Comparison of ENCODE assay signal across 10 cellular contexts in genomic region chr1:15703562-15703961, GRCh38. TPM values are rescaled to one million over a fixed set of nuclear protein-coding genes. Genes with fewer than 3 reads are reported as not detected.
A peak's percentile ranks its signal among the peaks of the same experiment; 100 is the strongest.
DNase-seq lines count a peak whose midpoint lies in the region; ATAC-seq and TF ChIP-seq lines count a peak whose summit lies in the region.
"Had no signal": no experiment of that assay in that cellular context is flagged by ENCODE, and none has a peak within 500 bp of the region (broad histone marks: within the 10 kb centered on the region; RNA-seq: fewer than 3 reads in every experiment).

No MANE protein-coding gene starts in this region.

- no peaks in the 10 kb centered on the region for H3K27me3 Mint-ChIP-seq in nephron progenitor cell (ENCODE audit: low read depth, poor library complexity)
- no peaks in the 10 kb centered on the region for H3K27me3 Mint-ChIP-seq in naive thymus-derived CD8-positive, alpha-beta T cell
- H3K27me3 Mint-ChIP-seq: IgD-negative memory B cell had no signal

- no peak for ATAC-seq in GM18868 (IDR thresholded peaks at IDR 0.05; ENCODE audit: unreplicated experiment)
- ATAC-seq in naive thymus-derived CD8-positive, alpha-beta T cell, result no peak

- H3K27ac Mint-ChIP-seq in nephron progenitor cell, result peak overlapping the region; percentile 76
- H3K27ac Mint-ChIP-seq in naive thymus-derived CD8-positive, alpha-beta T cell, result peak overlapping the region in 2 of 10 donors; percentile 6 to 55
- H3K27ac Mint-ChIP-seq: activated T-helper 1 cell treated with anti-CD3 and anti-CD28 coated beads, Interleukin-12 subunit alpha, Interleukin-12 subunit beta, Interleukin-2, Interleukin-4 antibody, amounts not matched to agents 30 ng/mL and 10 ng/mL and 1 ng/mL, durations not matched to agents 14 hours and 24 hours and 36 hours had no signal

- no TSS peak for BruUV-seq in A673 (replicated peaks; lab: Mats Ljungman, UMichigan)

- H3K36me3 ChIP-seq in A673 (ENCODE audit: insufficient read depth, low read length, poor library complexity, severe bottlenecking) (no peaks in the 10 kb centered on the region), SJSA1 (peaks cover 10% of the 10 kb centered on the region), fibroblast of lung (ENCODE audit: control insufficient read depth, insufficient read depth, low read length) (peaks cover 4% of the 10 kb centered on the region)

- peak overlapping the region; percentile 85 for H3K4me2 ChIP-seq in fibroblast of lung (ENCODE audit: extremely low read depth, insufficient read depth, low read length)

- peaks cover 33% of the 10 kb centered on the region for H3K4me1 Mint-ChIP-seq in nephron progenitor cell
- H3K4me1 Mint-ChIP-seq in naive thymus-derived CD8-positive, alpha-beta T cell, result peaks cover 16 to 46% (median 30%) of the 10 kb centered on the region in 4 donors

- H2AFZ ChIP-seq in fibroblast of lung (ENCODE audit: low read length), result no peak overlapping the region

- peak overlapping the region; percentile 58 for H3K9ac ChIP-seq in fibroblast of lung (ENCODE audit: insufficient read depth, low read length)

- DNase-seq in A673 (ENCODE audit: low spot score) (peak; percentile 71), SJSA1 (ENCODE audit: low read depth in 1 of 2, low spot score in 2 of 2) (peak in 1 of 2 experiments; percentile 17), fibroblast of lung (ENCODE audit: low read depth in 2 of 2) (peak; percentile 94 to 95), nephron progenitor cell (no peak), NCI-H69 (lab: John Stamatoyannopoulos, UW) (no peak), retina (no peak)
- no peak for DNase-seq in naive thymus-derived CD8-positive, alpha-beta T cell

- no peak overlapping the region for H3K4me3 Mint-ChIP-seq in nephron progenitor cell
- H3K4me3 Mint-ChIP-seq in naive thymus-derived CD8-positive, alpha-beta T cell, result no peak overlapping the region
- H3K4me3 Mint-ChIP-seq: activated T-helper 1 cell treated with anti-CD3 and anti-CD28 coated beads, Interleukin-12 subunit alpha, Interleukin-12 subunit beta, Interleukin-2, Interleukin-4 antibody, amounts not matched to agents 30 ng/mL and 10 ng/mL and 1 ng/mL, durations not matched to agents 14 hours and 24 hours and 36 hours had no signal

- H3K27me3 ChIP-seq in A673 (replicated peaks; ENCODE audit: insufficient read depth, low read depth, low read length, poor library complexity) (no peaks in the 10 kb centered on the region), SJSA1 (replicated peaks) (no peaks in the 10 kb centered on the region), fibroblast of lung (ENCODE audit: control insufficient read depth, insufficient read depth, low read length) (no peaks in the 10 kb centered on the region)

- POLR2A ChIA-PET in A673 (lab: Charles Lee; ENCODE audit: low non-redundant PET), result interaction anchor here (0.6 kb wide), 1 partner anchor 57 kb away, joined by 4 read pairs; no protein-coding TSS in a partner anchor
- POLR2A ChIA-PET in naive thymus-derived CD8-positive, alpha-beta T cell (lab: Charles Lee), result interaction anchor here (0.6 kb wide), 1 partner anchor 81 kb away, joined by 6 read pairs; no protein-coding TSS in a partner anchor

- TF ChIP-seq CTCF in A673 (conservative IDR thresholded peaks at IDR 0.05; ENCODE audit: low read depth, low read length), result no peak
- TF ChIP-seq CTCF in fibroblast of lung (conservative IDR thresholded peaks at IDR 0.05 in 1 of 2, IDR thresholded peaks at IDR 0.05 in 1 of 2; ENCODE audit: low read depth in 1 of 2, low read length in 2 of 2), result no peak
- TF ChIP-seq CTCF in nephron progenitor cell (IDR thresholded peaks at IDR 0.05), result no peak

- H3K4me1 ChIP-seq in A673 (ENCODE audit: insufficient read depth, low read length, poor library complexity, severe bottlenecking) (peaks cover 10% of the 10 kb centered on the region), SJSA1 (replicated peaks) (peaks cover 5% of the 10 kb centered on the region; the same call in 1 of the 2 replicates), fibroblast of lung (ENCODE audit: control insufficient read depth, extremely low read depth, insufficient read depth, low read length) (peaks cover 13% of the 10 kb centered on the region)

- H3K9me3 Mint-ChIP-seq in nephron progenitor cell, result no peaks in the 10 kb centered on the region
- no peaks in the 10 kb centered on the region for H3K9me3 Mint-ChIP-seq in naive thymus-derived CD8-positive, alpha-beta T cell
- H3K9me3 Mint-ChIP-seq: activated T-helper 1 cell treated with anti-CD3 and anti-CD28 coated beads, Interleukin-12 subunit alpha, Interleukin-12 subunit beta, Interleukin-2, Interleukin-4 antibody, amounts not matched to agents 30 ng/mL and 10 ng/mL and 1 ng/mL, durations not matched to agents 14 hours and 24 hours and 36 hours; IgD-negative memory B cell had no signal

- no peaks in the 10 kb centered on the region for H4K20me1 ChIP-seq in fibroblast of lung (ENCODE audit: control insufficient read depth, extremely low read depth, insufficient read depth, low read length)

- H3K9me3 ChIP-seq in A673 (ENCODE audit: low read depth, low read length, poor library complexity, severe bottlenecking) (no peaks in the 10 kb centered on the region), SJSA1 (replicated peaks) (no peaks in the 10 kb centered on the region), fibroblast of lung (ENCODE audit: control insufficient read depth, insufficient read depth, low read depth, low read length) (no peaks in the 10 kb centered on the region)

- H3K27ac ChIP-seq in A673 (ENCODE audit: low read depth, low read length, poor library complexity, severe bottlenecking) (peak overlapping the region; percentile 60), SJSA1 (peak overlapping the region; percentile 4; the same call in 1 of the 2 replicates), fibroblast of lung (ENCODE audit: insufficient read depth, low read length) (peak overlapping the region; percentile 96)

- intact Hi-C loops in A673 (cut with micrococcal nuclease; ENCODE audit: unreplicated experiment), result no loop called here

- H3K4me3 ChIP-seq in A673 (ENCODE audit: low read depth, low read length, poor library complexity, severe bottlenecking) (no peak overlapping the region), SJSA1 (no peak overlapping the region), fibroblast of lung (replicated peaks in 1 of 4; ENCODE audit: control extremely low read depth in 1 of 4, insufficient read depth in 1 of 4, low read depth in 3 of 4, low read length in 4 of 4) (peak overlapping the region in 3 of 4 experiments; percentile 10 to 23 (median 19))

- H3K79me2 ChIP-seq in fibroblast of lung (ENCODE audit: control insufficient read depth, insufficient read depth, low read length), result peaks cover 52% of the 10 kb centered on the region

- CTCF ChIA-PET in A673 (lab: Charles Lee), result no interaction called here

- peaks cover 37% of the 10 kb centered on the region for H3K36me3 Mint-ChIP-seq in nephron progenitor cell (ENCODE audit: low read depth)
- peaks cover 0 to 14% (median 0%) of the 10 kb centered on the region in 3 donors for H3K36me3 Mint-ChIP-seq in naive thymus-derived CD8-positive, alpha-beta T cell

RNA-seq across cellular contexts. Expression of gene PLEKHM2, which starts 19.4 kb away (rescaled TPM):
- total RNA-seq in A673 (2021), result 53.9 and 56.2 TPM in 2 replicates
- 34.4 and 48.4 TPM in 2 replicates for total RNA-seq in SJSA1 (2014; rRNA removed; shearing (Covaris generic))
- total RNA-seq in fibroblast of lung, result 79.4 and 94.6 TPM in 2 replicates
- polyA plus RNA-seq in fibroblast of lung, result 27.3 and 32.3 TPM in 2 replicates
- polyA plus RNA-seq in fibroblast of lung (2012), result 48.2 and 54.5 TPM in 2 replicates
- polyA minus RNA-seq in fibroblast of lung (ENCODE audit: low replicate concordance), result 142 and 147 TPM in 2 replicates
- total RNA-seq in naive thymus-derived CD8-positive, alpha-beta T cell, result 10 to 100 TPM; 60.3 to 66.7 TPM
- 10 to 100 TPM in 1 of 3 donors, 1 to 10 TPM in 2; 5.4 to 13.8 (median 5.4) TPM for polyA plus RNA-seq in naive thymus-derived CD8-positive, alpha-beta T cell

RNA-seq across cellular contexts. Expression of gene SLC25A34, which starts 32.5 kb away (rescaled TPM):
- total RNA-seq in A673 (2021) (3.2 TPM in 2 replicates), fibroblast of lung (0.77 and 0.83 TPM in 2 replicates)
- 0.22 and 0.92 TPM in 2 replicates for total RNA-seq in SJSA1 (2014; rRNA removed; shearing (Covaris generic))
- 0.23 and 0.35 TPM in 2 replicates for polyA plus RNA-seq in fibroblast of lung
- 0.21 and 0.22 TPM in 2 replicates for polyA plus RNA-seq in fibroblast of lung (2012)
- 0.11 TPM in 1 of 2 replicates, not detected in the other for polyA minus RNA-seq in fibroblast of lung (ENCODE audit: low replicate concordance)
- total RNA-seq in naive thymus-derived CD8-positive, alpha-beta T cell, result 1 to 10 TPM; 2.6 to 3.5 TPM
- polyA plus RNA-seq in naive thymus-derived CD8-positive, alpha-beta T cell, result under 1 TPM; 0.09 to 0.30 (median 0.13) TPM
- polyA plus RNA-seq: IgD-negative memory B cell had no signal

RNA-seq across cellular contexts. Expression of gene TMEM82, which starts 38.7 kb away (rescaled TPM):
- total RNA-seq in A673 (2021) (not detected in 2 replicates), fibroblast of lung (not detected in 2 replicates)
- not detected in 2 replicates for total RNA-seq in SJSA1 (2014; rRNA removed; shearing (Covaris generic))
- not detected in 2 replicates for polyA plus RNA-seq in fibroblast of lung
- not detected in 2 replicates for polyA plus RNA-seq in fibroblast of lung (2012)
- not detected in 2 replicates for polyA minus RNA-seq in fibroblast of lung (ENCODE audit: low replicate concordance)
- not detected for total RNA-seq in naive thymus-derived CD8-positive, alpha-beta T cell
- polyA plus RNA-seq in naive thymus-derived CD8-positive, alpha-beta T cell, result not detected
- total RNA-seq: activated T-helper 1 cell treated with anti-CD3 and anti-CD28 coated beads, Interleukin-12 subunit alpha, Interleukin-12 subunit beta, Interleukin-2, Interleukin-4 antibody, amounts not matched to agents 30 ng/mL and 10 ng/mL and 1 ng/mL, durations not matched to agents 14 hours and 24 hours and 36 hours had no signal
- polyA plus RNA-seq: IgD-negative memory B cell had no signal

RNA-seq across cellular contexts. Expression of gene FBLIM1, which starts 55.0 kb away (rescaled TPM):
- 38.9 and 39.3 TPM in 2 replicates for total RNA-seq in A673 (2021)
- 66.6 and 151 TPM in 2 replicates for total RNA-seq in SJSA1 (2014; rRNA removed; shearing (Covaris generic))
- 17.3 and 27.7 TPM in 2 replicates for total RNA-seq in fibroblast of lung
- 35.8 and 86.2 TPM in 2 replicates for polyA plus RNA-seq in fibroblast of lung
- 39.3 and 91.3 TPM in 2 replicates for polyA plus RNA-seq in fibroblast of lung (2012)
- 45.2 and 138 TPM in 2 replicates for polyA minus RNA-seq in fibroblast of lung (ENCODE audit: low replicate concordance)
- total RNA-seq in naive thymus-derived CD8-positive, alpha-beta T cell, result not detected
- not detected for polyA plus RNA-seq in naive thymus-derived CD8-positive, alpha-beta T cell
- total RNA-seq: activated T-helper 1 cell treated with anti-CD3 and anti-CD28 coated beads, Interleukin-12 subunit alpha, Interleukin-12 subunit beta, Interleukin-2, Interleukin-4 antibody, amounts not matched to agents 30 ng/mL and 10 ng/mL and 1 ng/mL, durations not matched to agents 14 hours and 24 hours and 36 hours had no signal
- polyA plus RNA-seq: IgD-negative memory B cell had no signal

Comparison
In these comparisons a context has a peak if more than half of its experiments do, and no peak if none do; other contexts are left out.
1. DNase-seq: peak in A673 (single experiment) and fibroblast of lung (2 of 2); none in nephron progenitor cell (single experiment), NCI-H69 (single experiment), retina (single experiment) and naive thymus-derived CD8-positive, alpha-beta T cell (0 of 10).
2. H3K27ac ChIP-seq: peak in every context shown above with its lines; median percentile 96 in fibroblast of lung; 60 in A673; 4 in SJSA1.
3. H3K4me3 ChIP-seq: peak in fibroblast of lung (3 of 4); none in A673 (single experiment) and SJSA1 (single experiment).